Comparison of ENCODE assay signal across 13 cellular contexts in the genomic region with DNA sequence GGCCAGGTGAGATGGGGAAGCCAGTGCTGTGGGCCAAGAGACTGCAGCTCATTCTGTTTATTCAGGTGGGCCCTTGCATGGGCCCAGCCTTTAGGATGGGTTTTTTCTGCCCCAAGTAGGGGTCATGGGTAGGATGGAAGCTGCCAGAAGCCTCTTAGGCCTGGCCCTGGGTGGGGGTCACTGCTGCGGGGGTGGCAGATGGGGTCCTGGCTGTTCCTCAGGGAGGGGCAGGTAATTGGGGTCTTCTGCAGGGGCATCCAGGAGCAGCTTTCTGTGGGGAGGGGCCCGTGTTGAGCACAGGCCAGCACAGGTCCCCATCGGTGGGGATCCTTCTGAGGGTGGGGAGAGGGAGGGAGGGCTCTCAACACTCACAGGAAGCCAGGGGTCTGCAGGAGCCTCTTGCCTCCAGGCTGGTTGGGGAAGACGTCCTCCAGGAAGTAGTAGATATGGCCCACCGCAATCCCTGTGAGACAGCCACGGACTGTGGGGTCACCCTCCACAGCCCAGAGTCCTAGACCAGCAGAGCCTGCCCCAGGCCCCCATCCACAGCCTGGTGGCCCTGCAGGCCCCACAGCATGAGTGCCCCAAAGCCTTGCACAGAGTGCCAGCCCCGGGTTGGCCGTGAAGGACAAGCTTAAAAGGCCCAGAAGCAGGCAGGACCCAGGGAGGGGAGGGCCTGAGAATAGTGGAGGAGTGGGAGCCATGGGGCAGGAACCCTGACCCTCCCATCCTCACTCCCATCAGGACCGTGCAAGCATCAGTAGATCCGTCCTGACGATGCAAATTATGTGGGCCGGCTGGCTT. TPM values are rescaled to one million over a fixed set of nuclear protein-coding genes. Genes with fewer than 3 reads are reported as not detected.
DNase-seq lines count a peak whose midpoint lies in the region; ATAC-seq, FAIRE-seq and TF ChIP-seq lines count a peak whose summit lies in the region.
"Had no signal": no experiment of that assay in that cellular context is flagged by ENCODE, and none has a peak within 500 bp of the region (broad histone marks: within the 10 kb centered on the region; RNA-seq: fewer than 3 reads in every experiment).

No MANE protein-coding gene starts in this region.

- no peaks in the 10 kb centered on the region; a peak in 1 of 5 replicates for H3K27me3 ChIP-seq in HepG2 (ENCODE audit: control insufficient read depth in 1 of 2, insufficient read depth in 2 of 2, low read length in 2 of 2)
- H3K27me3 ChIP-seq in stomach: no peaks in the 10 kb centered on the region
- no peaks in the 10 kb centered on the region for H3K27me3 ChIP-seq in PC-9 (ENCODE audit: insufficient read depth, low read depth)
- H3K27me3 ChIP-seq: uterus had no signal

- no peak overlapping the region for H3K4me3 ChIP-seq in HepG2 (replicated peaks in 1 of 3; ENCODE audit: insufficient read depth in 1 of 3, low read depth in 2 of 3, low read length in 3 of 3)
- H3K4me3 ChIP-seq in stomach: peak overlapping the region in 2 of 4 donors; percentile 50 to 61
- H3K4me3 ChIP-seq in PC-9: no peak overlapping the region
- H3K4me3 ChIP-seq: smooth muscle cell, uterus had no signal

- no peaks in the 10 kb centered on the region; the same call in 1 of the 2 replicates for H3F3A ChIP-seq in PC-9 (ENCODE audit: insufficient read depth, low read depth)

- H3K4me3 Mint-ChIP-seq in activated naive CD4-positive, alpha-beta T cell treated with anti-CD3 and anti-CD28 coated beads for 36 hours: peak overlapping the region; percentile 36
- peak overlapping the region; percentile 88 for H3K4me3 Mint-ChIP-seq in activated B cell treated with CpG ODN at 0.5 μM for 24 hours

- TF ChIP-seq EP300 in HepG2 (IDR thresholded peaks at IDR 0.05; ENCODE audit: low read depth in 2 of 2, low read length in 2 of 2) (no peak), HepG2 (CRISPR knock-in tag; IDR thresholded peaks at IDR 0.05; ENCODE audit: borderline replicate concordance) (no peak), stomach (IDR thresholded peaks at IDR 0.05) (no peak)

- H3K36me3 ChIP-seq in HepG2 (replicated peaks in 1 of 2; ENCODE audit: control insufficient read depth in 1 of 2, insufficient read depth in 2 of 2, low read length in 2 of 2): peaks cover 22 to 39% of the 10 kb centered on the region in 2 experiments; a peak in 4 of 5 replicates
- peaks cover 17 to 54% (median 50%) of the 10 kb centered on the region in 4 donors for H3K36me3 ChIP-seq in stomach
- H3K36me3 ChIP-seq in PC-9 (ENCODE audit: low read depth): no peaks in the 10 kb centered on the region
- H3K36me3 ChIP-seq: uterus had no signal

- H2AFZ ChIP-seq in HepG2 (ENCODE audit: low read length) (no peak overlapping the region), PC-9 (no peak overlapping the region)

- in situ Hi-C loops in HepG2 (cut with HindIII; ENCODE audit: extremely low pct_ligation_motif_present, low pct_unique_long_range_greater_than_20kb): loop anchor here (25.0 kb wide), 1 partner anchor 225 kb away; no protein-coding TSS in a partner anchor

- no peaks in the 10 kb centered on the region for H3K9me3 Mint-ChIP-seq in activated naive CD4-positive, alpha-beta T cell treated with anti-CD3 and anti-CD28 coated beads for 36 hours
- no peaks in the 10 kb centered on the region for H3K9me3 Mint-ChIP-seq in activated naive CD4-positive, alpha-beta T cell treated with anti-CD3 and anti-CD28 coated beads, Interleukin-2, amount 50 U/mL, for 72 hours
- no peaks in the 10 kb centered on the region for H3K9me3 Mint-ChIP-seq in activated B cell treated with CpG ODN at 0.5 μM for 24 hours

- FAIRE-seq in HepG2 (lab: Jason Lieb, UNC): no peak

- TF ChIP-seq RAD21 in HepG2 (CRISPR knock-in tag; IDR thresholded peaks at IDR 0.05): no peak

- no peak for ATAC-seq in activated naive CD4-positive, alpha-beta T cell treated with anti-CD3 and anti-CD28 coated beads, Interleukin-2, amount 50 U/mL, for 72 hours
- ATAC-seq in activated B cell treated with CpG ODN at 0.5 μM for 24 hours (ENCODE audit: low read depth) (no peak), HepG2 (no peak)
- ATAC-seq: PC-3 had no signal

- no peak for DNase-seq in activated naive CD4-positive, alpha-beta T cell treated with anti-CD3 and anti-CD28 coated beads for 36 hours
- DNase-seq in activated naive CD4-positive, alpha-beta T cell treated with anti-CD3 and anti-CD28 coated beads, Interleukin-2, amount 50 U/mL, for 72 hours (ENCODE audit: low spot score in 2 of 2): no peak
- DNase-seq in activated B cell treated with CpG ODN at 0.5 μM for 24 hours (no peak), HepG2 (ENCODE audit: low spot score) (no peak), stomach (no peak), LoVo (ENCODE audit: low spot score) (no peak), retina (no peak), PC-9 (no peak)
- DNase-seq: activated CD8-positive, alpha-beta memory T cell treated with anti-CD3 and anti-CD28 coated beads, Interleukin-2, amount 50 U/mL, for 48 hours; PC-3; uterus had no signal

- H3K27me3 Mint-ChIP-seq in activated naive CD4-positive, alpha-beta T cell treated with anti-CD3 and anti-CD28 coated beads for 36 hours (ENCODE audit: low read depth): peaks cover 3% of the 10 kb centered on the region
- H3K27me3 Mint-ChIP-seq in activated B cell treated with CpG ODN at 0.5 μM for 24 hours: no peaks in the 10 kb centered on the region

- H4K20me1 ChIP-seq in HepG2 (ENCODE audit: insufficient read depth, low read length): no peaks in the 10 kb centered on the region
- H4K20me1 ChIP-seq in PC-9 (ENCODE audit: insufficient read depth): peaks cover 6% of the 10 kb centered on the region

- H3K4me1 ChIP-seq in HepG2 (ENCODE audit: insufficient read depth, low read length) (no peaks in the 10 kb centered on the region), stomach (peaks cover 29 to 74% (median 56%) of the 10 kb centered on the region in 4 donors), PC-9 (replicated peaks; ENCODE audit: insufficient read depth) (no peaks in the 10 kb centered on the region)

- H3K27ac ChIP-seq in HepG2 (ENCODE audit: extremely low read length, insufficient read depth, low read length) (no peak overlapping the region), stomach (peak overlapping the region in 3 of 5 donors; percentile 44 to 65 (median 61)), PC-9 (no peak overlapping the region)
- H3K27ac ChIP-seq: uterus had no signal

- H3K9ac ChIP-seq in HepG2 (ENCODE audit: insufficient read depth, low read depth, low read length): no peak overlapping the region

- intact Hi-C loops in activated naive CD4-positive, alpha-beta T cell treated with anti-CD3 and anti-CD28 coated beads for 36 hours (cut with micrococcal nuclease): no loop called here
- intact Hi-C loops in activated B cell treated with CpG ODN at 0.5 μM for 24 hours (cut with micrococcal nuclease): loop anchor here (10.0 kb wide), 2 partner anchors 598 to 692 kb away; a partner anchor contains a TSS
- intact Hi-C loops in HepG2 (cut with micrococcal nuclease; ENCODE audit: unreplicated experiment): no loop called here
- intact Hi-C loops in stomach (cut with DNase I; ENCODE audit: low total_unique reads): no loop called here
- intact Hi-C loops in PC-9 (cut with micrococcal nuclease; ENCODE audit: unreplicated experiment): no loop called here

- no peaks in the 10 kb centered on the region for H3K36me3 Mint-ChIP-seq in activated naive CD4-positive, alpha-beta T cell treated with anti-CD3 and anti-CD28 coated beads for 36 hours (ENCODE audit: low read depth)
- peaks cover 7% of the 10 kb centered on the region in 2 donors for H3K36me3 Mint-ChIP-seq in activated naive CD4-positive, alpha-beta T cell treated with anti-CD3 and anti-CD28 coated beads, Interleukin-2, amount 50 U/mL, for 72 hours
- H3K36me3 Mint-ChIP-seq in activated B cell treated with CpG ODN at 0.5 μM for 24 hours (ENCODE audit: low read depth): peaks cover 33% of the 10 kb centered on the region

- no peak overlapping the region for H3K4me2 ChIP-seq in HepG2 (ENCODE audit: low read depth, low read length)
- no peak overlapping the region for H3K4me2 ChIP-seq in PC-9
- H3K4me2 ChIP-seq: smooth muscle cell had no signal

- TF ChIP-seq CTCF in activated B cell treated with CpG ODN at 0.5 μM for 24 hours (IDR thresholded peaks at IDR 0.05) (no peak), HepG2 (CRISPR knock-in tag; IDR thresholded peaks at IDR 0.05) (no peak), stomach (IDR thresholded peaks at IDR 0.05) (no peak), PC-9 (conservative IDR thresholded peaks at IDR 0.05) (no peak)

- TF ChIP-seq POLR2A in HepG2 (IDR thresholded peaks at IDR 0.05; ENCODE audit: insufficient read depth in 1 of 2, low read depth in 2 of 2, low read length in 2 of 2) (no peak), stomach (IDR thresholded peaks at IDR 0.05) (no peak)

- H3K4me1 Mint-ChIP-seq in activated naive CD4-positive, alpha-beta T cell treated with anti-CD3 and anti-CD28 coated beads for 36 hours (ENCODE audit: low read depth): peaks cover 16% of the 10 kb centered on the region
- H3K4me1 Mint-ChIP-seq in activated B cell treated with CpG ODN at 0.5 μM for 24 hours: peaks cover 62% of the 10 kb centered on the region

- no peak overlapping the region for H3K27ac Mint-ChIP-seq in activated naive CD4-positive, alpha-beta T cell treated with anti-CD3 and anti-CD28 coated beads for 36 hours
- peak overlapping the region in 1 of 2 donors; percentile 34 for H3K27ac Mint-ChIP-seq in activated naive CD4-positive, alpha-beta T cell treated with anti-CD3 and anti-CD28 coated beads, Interleukin-2, amount 50 U/mL, for 72 hours
- peak overlapping the region; percentile 95 for H3K27ac Mint-ChIP-seq in activated B cell treated with CpG ODN at 0.5 μM for 24 hours

- no peaks in the 10 kb centered on the region for H3K9me2 ChIP-seq in PC-9 (ENCODE audit: insufficient read depth)

- CTCF ChIA-PET in activated naive CD4-positive, alpha-beta T cell treated with anti-CD3 and anti-CD28 coated beads for 36 hours (lab: Charles Lee): interaction anchor here (1.0 to 2.8 kb wide), 4 partner anchors 9 to 34 kb away, joined by 3 to 8 read pairs (median 3); no protein-coding TSS in a partner anchor
- CTCF ChIA-PET in activated B cell treated with CpG ODN at 0.5 μM for 24 hours (lab: Charles Lee) (interaction anchor here (2.1 kb wide), 1 partner anchor 12 kb away, joined by 7 read pairs; no protein-coding TSS in a partner anchor), HepG2 (lab: Yijun Ruan, JAX; ENCODE audit: low intra/inter-chr PET ratio, low total read pairs) (no interaction called here), PC-9 (lab: Charles Lee) (no interaction called here)

- no peaks in the 10 kb centered on the region for H3K9me3 ChIP-seq in HepG2 (ENCODE audit: low read length)
- no peaks in the 10 kb centered on the region for H3K9me3 ChIP-seq in stomach
- no peaks in the 10 kb centered on the region for H3K9me3 ChIP-seq in PC-9 (ENCODE audit: insufficient read depth, low read depth)
- H3K9me3 ChIP-seq: uterus had no signal

- H3K79me2 ChIP-seq in HepG2 (ENCODE audit: insufficient read depth, low read length): no peaks in the 10 kb centered on the region
- H3K79me2 ChIP-seq in PC-9 (ENCODE audit: low read depth): no peaks in the 10 kb centered on the region

- WGBS in HepG2 (ENCODE audit: low lambda C conversion rate): 92% methylated on average over 7 of the region's 12 CpGs
- whole genome bisulfite sequencing in stomach, 5 donors: 74 to 83% (median 77%) methylated on average over 11 to 12 of the region's 12 CpGs

- no TSS peak for BruUV-seq in HepG2 (replicated peaks; lab: Mats Ljungman, UMichigan)
- BruUV-seq in PC-9 (replicated peaks; lab: Mats Ljungman, UMichigan): no TSS peak

- POLR2A ChIA-PET in activated B cell treated with CpG ODN at 0.5 μM for 24 hours (lab: Charles Lee): interaction anchor here (0.6 to 2.5 kb wide), 8 partner anchors 13 to 718 kb away, joined by 3 to 17 read pairs (median 6); a partner anchor contains a TSS
- POLR2A ChIA-PET in HepG2 (lab: Yijun Ruan, JAX): interaction anchor here (1.0 kb wide), 1 partner anchor 20 kb away, joined by 3 read pairs; no protein-coding TSS in a partner anchor
- POLR2A ChIA-PET in PC-9 (lab: Charles Lee; ENCODE audit: unreplicated experiment): interaction anchor here (0.7 kb wide), 1 partner anchor 21 kb away, joined by 6 read pairs; a partner anchor contains a TSS

RNA-seq across cellular contexts. Expression of a gene that starts 1.9 kb away (rescaled TPM):
- 1 to 10 TPM; 7.3 to 7.5 TPM for total RNA-seq in activated naive CD4-positive, alpha-beta T cell treated with anti-CD3 and anti-CD28 coated beads for 36 hours
- total RNA-seq in activated naive CD4-positive, alpha-beta T cell treated with anti-CD3 and anti-CD28 coated beads, Interleukin-2, amount 50 U/mL, for 72 hours: 1 to 10 TPM; 5.1 to 7.3 TPM
- 15.4 and 18.3 TPM in 2 replicates for total RNA-seq in activated B cell treated with CpG ODN at 0.5 μM for 24 hours
- total RNA-seq in HepG2 (2016; rRNA removed; fragmentation: Illumina TruSeq; extraction: Trizol): not detected in 2 replicates
- not detected in 2 replicates for total RNA-seq in HepG2 (2016; cell fraction: cytosol; rRNA removed; fragmentation: Illumina TruSeq; extraction: Trizol; ENCODE audit: low read depth)
- not detected in 2 replicates for total RNA-seq in HepG2 (2016; cell fraction: insoluble cytoplasmic fraction; rRNA removed; fragmentation: Illumina TruSeq; extraction: Trizol)
- total RNA-seq in HepG2 (2016; cell fraction: membrane; rRNA removed; fragmentation: Illumina TruSeq; extraction: Trizol): not detected in 2 replicates
- not detected in 2 replicates for total RNA-seq in HepG2 (2016; cell fraction: nucleus; rRNA removed; fragmentation: Illumina TruSeq; extraction: Trizol)
- not detected in 2 replicates for polyA plus RNA-seq in HepG2 (2011; rRNA removed)
- polyA plus RNA-seq in HepG2 (2011; cell fraction: cytosol; rRNA removed): not detected in 2 replicates
- not detected in 2 replicates for polyA plus RNA-seq in HepG2 (2011; cell fraction: nucleus; rRNA removed)
- 0.07 TPM in 1 of 2 replicates, not detected in the other for polyA plus RNA-seq in HepG2 (2012)
- polyA plus RNA-seq in HepG2 (2016; cell fraction: cytosol; fragmentation: Illumina TruSeq; extraction: Trizol; ENCODE audit: low read depth): not detected in 2 replicates
- not detected in 2 replicates for polyA plus RNA-seq in HepG2 (2016; cell fraction: insoluble cytoplasmic fraction; fragmentation: Illumina TruSeq; extraction: Trizol; ENCODE audit: low read depth)
- not detected in 2 replicates for polyA plus RNA-seq in HepG2 (2016; cell fraction: membrane; fragmentation: Illumina TruSeq; extraction: Trizol; ENCODE audit: low read depth)
- polyA plus RNA-seq in HepG2 (2016; cell fraction: nucleus; fragmentation: Illumina TruSeq; extraction: Trizol; ENCODE audit: insufficient read depth, low read depth): not detected in 2 replicates
- 1.4 TPM in 1 of 2 replicates, not detected in the other for polyA minus RNA-seq in HepG2 (2011; rRNA and poly(A)+ RNA removed; ENCODE audit: low replicate concordance)
- not detected in 2 replicates for polyA minus RNA-seq in HepG2 (2011; cell fraction: cytosol; rRNA and poly(A)+ RNA removed)
- polyA minus RNA-seq in HepG2 (2011; cell fraction: nucleus; rRNA and poly(A)+ RNA removed): not detected in 2 replicates
- total RNA-seq in stomach: 10 to 100 TPM in 2 of 5 donors, 1 to 10 TPM in 2, under 1 TPM in 1; 0.45 to 24.1 (median 5.2) TPM
- 10 to 100 TPM in 1 of 3 donors, 1 to 10 TPM in 2; 6.2 to 24.5 (median 7.9) TPM for polyA plus RNA-seq in stomach
- total RNA-seq in PC-9 (2021): 0.41 and 1.2 TPM in 2 replicates
- total RNA-seq: G401, PC-3 had no signal

RNA-seq across cellular contexts. Expression of a gene that starts 20.8 kb away (rescaled TPM):
- total RNA-seq in activated naive CD4-positive, alpha-beta T cell treated with anti-CD3 and anti-CD28 coated beads for 36 hours: 1 to 10 TPM; 6.1 to 7.5 TPM
- total RNA-seq in activated naive CD4-positive, alpha-beta T cell treated with anti-CD3 and anti-CD28 coated beads, Interleukin-2, amount 50 U/mL, for 72 hours: 1 to 10 TPM; 6.3 to 8.1 TPM
- 24.0 and 30.2 TPM in 2 replicates for total RNA-seq in activated B cell treated with CpG ODN at 0.5 μM for 24 hours
- 8.9 and 15.2 TPM in 2 replicates for total RNA-seq in HepG2 (2016; rRNA removed; fragmentation: Illumina TruSeq; extraction: Trizol)
- 9.3 TPM in 2 replicates for total RNA-seq in HepG2 (2016; cell fraction: cytosol; rRNA removed; fragmentation: Illumina TruSeq; extraction: Trizol; ENCODE audit: low read depth)
- total RNA-seq in HepG2 (2016; cell fraction: insoluble cytoplasmic fraction; rRNA removed; fragmentation: Illumina TruSeq; extraction: Trizol): 9.3 and 15.6 TPM in 2 replicates
- total RNA-seq in HepG2 (2016; cell fraction: membrane; rRNA removed; fragmentation: Illumina TruSeq; extraction: Trizol): 18.3 and 19.5 TPM in 2 replicates
- 16.4 and 16.6 TPM in 2 replicates for total RNA-seq in HepG2 (2016; cell fraction: nucleus; rRNA removed; fragmentation: Illumina TruSeq; extraction: Trizol)
- 15.4 and 18.6 TPM in 2 replicates for polyA plus RNA-seq in HepG2 (2011; rRNA removed)
- polyA plus RNA-seq in HepG2 (2011; cell fraction: cytosol; rRNA removed): 16.1 and 19.7 TPM in 2 replicates
- 28.4 and 31.3 TPM in 2 replicates for polyA plus RNA-seq in HepG2 (2011; cell fraction: nucleus; rRNA removed)
- polyA plus RNA-seq in HepG2 (2012): 11.1 and 17.5 TPM in 2 replicates
- 16.2 and 17.4 TPM in 2 replicates for polyA plus RNA-seq in HepG2 (2016; cell fraction: cytosol; fragmentation: Illumina TruSeq; extraction: Trizol; ENCODE audit: low read depth)
- 8.6 and 11.3 TPM in 2 replicates for polyA plus RNA-seq in HepG2 (2016; cell fraction: insoluble cytoplasmic fraction; fragmentation: Illumina TruSeq; extraction: Trizol; ENCODE audit: low read depth)
- polyA plus RNA-seq in HepG2 (2016; cell fraction: membrane; fragmentation: Illumina TruSeq; extraction: Trizol; ENCODE audit: low read depth): 16.1 and 17.7 TPM in 2 replicates
- 31.8 and 34.3 TPM in 2 replicates for polyA plus RNA-seq in HepG2 (2016; cell fraction: nucleus; fragmentation: Illumina TruSeq; extraction: Trizol; ENCODE audit: insufficient read depth, low read depth)
- 11.5 and 32.8 TPM in 2 replicates for polyA minus RNA-seq in HepG2 (2011; rRNA and poly(A)+ RNA removed; ENCODE audit: low replicate concordance)
- polyA minus RNA-seq in HepG2 (2011; cell fraction: cytosol; rRNA and poly(A)+ RNA removed): 4.7 and 5.8 TPM in 2 replicates
- polyA minus RNA-seq in HepG2 (2011; cell fraction: nucleus; rRNA and poly(A)+ RNA removed): 21.2 and 32.8 TPM in 2 replicates
- total RNA-seq in stomach: 10 to 100 TPM in 1 of 5 donors, 1 to 10 TPM in 4; 3.2 to 10.3 (median 6.6) TPM
- polyA plus RNA-seq in stomach: 1 to 10 TPM; 5.8 to 9.1 (median 6.7) TPM
- 24.0 and 26.9 TPM in 2 replicates for total RNA-seq in PC-9 (2021)
- total RNA-seq: G401 had no signal

RNA-seq across cellular contexts. Expression of a gene that starts 50.1 kb away (rescaled TPM):
- 10 to 100 TPM; 75.3 to 89.1 TPM for total RNA-seq in activated naive CD4-positive, alpha-beta T cell treated with anti-CD3 and anti-CD28 coated beads for 36 hours
- total RNA-seq in activated naive CD4-positive, alpha-beta T cell treated with anti-CD3 and anti-CD28 coated beads, Interleukin-2, amount 50 U/mL, for 72 hours: 10 to 100 TPM; 51.9 to 72.7 TPM
- total RNA-seq in activated B cell treated with CpG ODN at 0.5 μM for 24 hours: 156 and 161 TPM in 2 replicates
- total RNA-seq in HepG2 (2016; rRNA removed; fragmentation: Illumina TruSeq; extraction: Trizol): 74.0 and 75.8 TPM in 2 replicates
- 49.5 and 56.5 TPM in 2 replicates for total RNA-seq in HepG2 (2016; cell fraction: cytosol; rRNA removed; fragmentation: Illumina TruSeq; extraction: Trizol; ENCODE audit: low read depth)
- total RNA-seq in HepG2 (2016; cell fraction: insoluble cytoplasmic fraction; rRNA removed; fragmentation: Illumina TruSeq; extraction: Trizol): 57.1 and 69.6 TPM in 2 replicates
- 60.2 and 66.9 TPM in 2 replicates for total RNA-seq in HepG2 (2016; cell fraction: membrane; rRNA removed; fragmentation: Illumina TruSeq; extraction: Trizol)
- total RNA-seq in HepG2 (2016; cell fraction: nucleus; rRNA removed; fragmentation: Illumina TruSeq; extraction: Trizol): 33.7 and 37.0 TPM in 2 replicates
- polyA plus RNA-seq in HepG2 (2011; rRNA removed): 150 and 166 TPM in 2 replicates
- 110 and 129 TPM in 2 replicates for polyA plus RNA-seq in HepG2 (2011; cell fraction: cytosol; rRNA removed)
- 88.0 and 96.6 TPM in 2 replicates for polyA plus RNA-seq in HepG2 (2011; cell fraction: nucleus; rRNA removed)
- polyA plus RNA-seq in HepG2 (2012): 99.4 and 113 TPM in 2 replicates
- polyA plus RNA-seq in HepG2 (2016; cell fraction: cytosol; fragmentation: Illumina TruSeq; extraction: Trizol; ENCODE audit: low read depth): 78.3 and 90.9 TPM in 2 replicates
- 127 and 143 TPM in 2 replicates for polyA plus RNA-seq in HepG2 (2016; cell fraction: insoluble cytoplasmic fraction; fragmentation: Illumina TruSeq; extraction: Trizol; ENCODE audit: low read depth)
- polyA plus RNA-seq in HepG2 (2016; cell fraction: membrane; fragmentation: Illumina TruSeq; extraction: Trizol; ENCODE audit: low read depth): 82.2 and 92.9 TPM in 2 replicates
- polyA plus RNA-seq in HepG2 (2016; cell fraction: nucleus; fragmentation: Illumina TruSeq; extraction: Trizol; ENCODE audit: insufficient read depth, low read depth): 92.2 and 94.0 TPM in 2 replicates
- polyA minus RNA-seq in HepG2 (2011; rRNA and poly(A)+ RNA removed; ENCODE audit: low replicate concordance): 77.2 and 97.6 TPM in 2 replicates
- 35.3 and 48.0 TPM in 2 replicates for polyA minus RNA-seq in HepG2 (2011; cell fraction: cytosol; rRNA and poly(A)+ RNA removed)
- 55.2 and 55.9 TPM in 2 replicates for polyA minus RNA-seq in HepG2 (2011; cell fraction: nucleus; rRNA and poly(A)+ RNA removed)
- 10 to 100 TPM; 13.4 to 74.6 (median 48.2) TPM for total RNA-seq in stomach
- polyA plus RNA-seq in stomach: 10 to 100 TPM; 34.0 to 44.4 (median 37.2) TPM
- 61.7 and 80.2 TPM in 2 replicates for total RNA-seq in PC-9 (2021)
- total RNA-seq: G401 had no signal

RNA-seq across cellular contexts. Expression of a gene that starts 57.3 kb away (rescaled TPM):
- 1,000 to 10,000 TPM; 1,489 to 1,512 TPM for total RNA-seq in activated naive CD4-positive, alpha-beta T cell treated with anti-CD3 and anti-CD28 coated beads for 36 hours
- 1,000 to 10,000 TPM in 1 of 2 donors, 100 to 1,000 TPM in 1; 919 to 1,364 TPM for total RNA-seq in activated naive CD4-positive, alpha-beta T cell treated with anti-CD3 and anti-CD28 coated beads, Interleukin-2, amount 50 U/mL, for 72 hours
- total RNA-seq in activated B cell treated with CpG ODN at 0.5 μM for 24 hours (308 and 349 TPM in 2 replicates), HepG2 (2016; rRNA removed; fragmentation: Illumina TruSeq; extraction: Trizol) (537 and 634 TPM in 2 replicates), stomach (100 to 1,000 TPM in 4 of 5 donors, 10 to 100 TPM in 1; 59.5 to 293 (median 214) TPM), PC-9 (2021) (531 and 695 TPM in 2 replicates)
- total RNA-seq in HepG2 (2016; cell fraction: cytosol; rRNA removed; fragmentation: Illumina TruSeq; extraction: Trizol; ENCODE audit: low read depth): 570 and 829 TPM in 2 replicates
- 593 and 629 TPM in 2 replicates for total RNA-seq in HepG2 (2016; cell fraction: insoluble cytoplasmic fraction; rRNA removed; fragmentation: Illumina TruSeq; extraction: Trizol)
- 414 and 621 TPM in 2 replicates for total RNA-seq in HepG2 (2016; cell fraction: membrane; rRNA removed; fragmentation: Illumina TruSeq; extraction: Trizol)
- 204 and 221 TPM in 2 replicates for total RNA-seq in HepG2 (2016; cell fraction: nucleus; rRNA removed; fragmentation: Illumina TruSeq; extraction: Trizol)
- polyA plus RNA-seq in HepG2 (2011; rRNA removed) (675 and 735 TPM in 2 replicates), stomach (100 to 1,000 TPM; 496 to 940 (median 891) TPM)
- 339 and 935 TPM in 2 replicates for polyA plus RNA-seq in HepG2 (2011; cell fraction: cytosol; rRNA removed)
- 393 and 522 TPM in 2 replicates for polyA plus RNA-seq in HepG2 (2011; cell fraction: nucleus; rRNA removed)
- 517 and 606 TPM in 2 replicates for polyA plus RNA-seq in HepG2 (2012)
- 534 and 721 TPM in 2 replicates for polyA plus RNA-seq in HepG2 (2016; cell fraction: cytosol; fragmentation: Illumina TruSeq; extraction: Trizol; ENCODE audit: low read depth)
- polyA plus RNA-seq in HepG2 (2016; cell fraction: insoluble cytoplasmic fraction; fragmentation: Illumina TruSeq; extraction: Trizol; ENCODE audit: low read depth): 399 and 403 TPM in 2 replicates
- polyA plus RNA-seq in HepG2 (2016; cell fraction: membrane; fragmentation: Illumina TruSeq; extraction: Trizol; ENCODE audit: low read depth): 347 and 448 TPM in 2 replicates
- 271 and 272 TPM in 2 replicates for polyA plus RNA-seq in HepG2 (2016; cell fraction: nucleus; fragmentation: Illumina TruSeq; extraction: Trizol; ENCODE audit: insufficient read depth, low read depth)
- 92.9 and 418 TPM in 2 replicates for polyA minus RNA-seq in HepG2 (2011; rRNA and poly(A)+ RNA removed; ENCODE audit: low replicate concordance)
- polyA minus RNA-seq in HepG2 (2011; cell fraction: cytosol; rRNA and poly(A)+ RNA removed): 359 and 483 TPM in 2 replicates
- 37.5 and 61.4 TPM in 2 replicates for polyA minus RNA-seq in HepG2 (2011; cell fraction: nucleus; rRNA and poly(A)+ RNA removed)
- total RNA-seq: G401 had no signal

Comparison
In these comparisons a context has a peak if more than half of its experiments do, and no peak if none do; other contexts are left out.
1. H3K27ac ChIP-seq: peak in stomach (3 of 5); none in HepG2 (single experiment) and PC-9 (single experiment).
2. CTCF ChIA-PET loops: an anchor here in activated naive CD4-positive, alpha-beta T cell treated with anti-CD3 and anti-CD28 coated beads for 36 hours (1.0 to 2.8 kb wide) and activated B cell treated with CpG ODN at 0.5 μM for 24 hours (2.1 kb wide); none called in HepG2 and PC-9.